In the genomic region with DNA sequence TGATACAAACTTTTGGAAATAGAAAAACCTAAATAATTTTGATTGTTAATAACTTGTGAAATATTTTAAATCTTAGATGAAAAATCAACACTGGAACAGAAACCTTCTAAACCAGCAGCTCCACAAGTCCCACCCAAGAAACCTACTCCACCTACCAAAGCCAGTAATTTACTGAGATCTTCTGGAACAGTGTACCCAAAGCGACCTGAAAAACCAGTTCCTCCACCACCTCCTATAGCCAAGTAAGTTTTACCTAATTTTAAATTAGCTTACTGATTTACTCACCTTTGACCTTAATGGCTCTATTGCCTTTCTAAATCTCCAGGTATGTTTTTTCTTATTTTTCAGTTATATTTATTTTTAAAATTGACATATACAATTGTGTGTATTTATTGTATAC, we compare ENCODE assay signal across 12 cellular contexts.
"Had no signal": no experiment of that assay in that cellular context is flagged by ENCODE, and none has a peak within 500 bp of the region (broad histone marks: within the 10 kb centered on the region; RNA-seq: fewer than 3 reads in every experiment).

No MANE protein-coding gene starts in this region.

- H3K27me3 ChIP-seq: suprapubic skin had no signal

- H3K9me3 ChIP-seq: suprapubic skin had no signal

- ATAC-seq: activated T-helper 17 cell treated with anti-CD3 and anti-CD28 coated beads, Interleukin-2, amount 50 U/mL, for 72 hours; natural killer cell treated with Interleukin-12 subunit alpha and Interleukin-12 subunit beta and Interleukin-15 and Interleukin-18, amount 100 ng/mL, for 72 hours; stimulated activated naive CD8-positive, alpha-beta T cell treated with anti-CD3 and anti-CD28 coated beads, Interleukin-15, Interleukin-2, amounts not matched to agents 100 U/mL and 50 U/mL, for 24 hours had no signal

- H3K27ac ChIP-seq: coronary artery, suprapubic skin had no signal

- DNase-seq: activated B cell treated with CpG ODN at 0.5 μM for 24 hours; activated CD4-positive, alpha-beta T cell treated with anti-CD3 and anti-CD28 coated beads, Interleukin-2, amount 10 ng/mL, durations not matched to agents 24 days and 14 days; activated naive CD4-positive, alpha-beta T cell treated with anti-CD3 and anti-CD28 coated beads, Interleukin-2, amount 10 ng/mL, durations not matched to agents 7 days and 5 days; activated T-cell treated with anti-CD3 and anti-CD28 coated beads for 4 hours; effector CD4-positive, alpha-beta T cell; hypothalamus; stimulated activated CD4-positive, alpha-beta T cell treated with anti-CD3 and anti-CD28 coated beads, Interleukin-2, amount 100 ng/mL, for 48 hours; stimulated activated naive CD8-positive, alpha-beta T cell treated with anti-CD3 and anti-CD28 coated beads, Interleukin-15, Interleukin-2, amounts not matched to agents 100 U/mL and 50 U/mL, for 24 hours had no signal

- H3K4me3 ChIP-seq: coronary artery, suprapubic skin had no signal
